1 cellular context compared by ENCODE assay signal in genomic region chr16:66474750-66475199, GRCh38.
A peak's percentile ranks its signal among the peaks of the same experiment; 100 is the strongest.
TF ChIP-seq lines count a peak whose summit lies in the region.

No MANE protein-coding gene starts in this region.

TF ChIP-seq in HEK293, 187 proteins besides CTCF, POLR2A, EP300 and RAD21 (continued from another document):
- TF ChIP-seq ZSCAN18 (tag by site-specific recombination; IDR thresholded peaks at IDR 0.05) (no peak), AEBP2 (tag by site-specific recombination; IDR thresholded peaks at IDR 0.05; ENCODE audit: borderline replicate concordance) (no peak), ZNF169 (tag by site-specific recombination; IDR thresholded peaks at IDR 0.05) (no peak), ZNF843 (tag by site-specific recombination; IDR thresholded peaks at IDR 0.05) (peak; percentile 40; the same call in 1 of the 2 replicates), GLIS2 (tag by site-specific recombination; IDR thresholded peaks at IDR 0.05) (no peak), ZBTB17 (tag by site-specific recombination; IDR thresholded peaks at IDR 0.05) (peak; percentile 61), RBAK (tag by site-specific recombination; IDR thresholded peaks at IDR 0.05) (no peak), PATZ1 (tag by site-specific recombination; IDR thresholded peaks at IDR 0.05) (peak; percentile 68), ZNF335 (tag by site-specific recombination; conservative IDR thresholded peaks at IDR 0.05) (no peak), ZIC2 (tag by site-specific recombination; IDR thresholded peaks at IDR 0.05) (peak; percentile 74), KLF17 (tag by site-specific recombination; IDR thresholded peaks at IDR 0.05) (peak; percentile 58; the same call in 1 of the 2 replicates), ATF2 (tag by site-specific recombination; IDR thresholded peaks at IDR 0.05; ENCODE audit: low read depth) (peak; percentile 29; the same call in 1 of the 2 replicates), SP7 (tag by site-specific recombination; IDR thresholded peaks at IDR 0.05) (peak; percentile 65), PRDM1 (tag by site-specific recombination; IDR thresholded peaks at IDR 0.05) (peak; percentile 95), ZNF692 (tag by site-specific recombination; IDR thresholded peaks at IDR 0.05) (peak; percentile 44; the same call in 1 of the 2 replicates), PRDM10 (tag by site-specific recombination; IDR thresholded peaks at IDR 0.05) (peak; percentile 84), ZBTB21 (tag by site-specific recombination; IDR thresholded peaks at IDR 0.05) (peak; percentile 49; the same call in 1 of the 2 replicates), WT1 (tag by site-specific recombination; IDR thresholded peaks at IDR 0.05) (peak; percentile 40; the same call in 1 of the 2 replicates)
